Comparison of ENCODE assay signal across 7 cellular contexts in the genomic region with DNA sequence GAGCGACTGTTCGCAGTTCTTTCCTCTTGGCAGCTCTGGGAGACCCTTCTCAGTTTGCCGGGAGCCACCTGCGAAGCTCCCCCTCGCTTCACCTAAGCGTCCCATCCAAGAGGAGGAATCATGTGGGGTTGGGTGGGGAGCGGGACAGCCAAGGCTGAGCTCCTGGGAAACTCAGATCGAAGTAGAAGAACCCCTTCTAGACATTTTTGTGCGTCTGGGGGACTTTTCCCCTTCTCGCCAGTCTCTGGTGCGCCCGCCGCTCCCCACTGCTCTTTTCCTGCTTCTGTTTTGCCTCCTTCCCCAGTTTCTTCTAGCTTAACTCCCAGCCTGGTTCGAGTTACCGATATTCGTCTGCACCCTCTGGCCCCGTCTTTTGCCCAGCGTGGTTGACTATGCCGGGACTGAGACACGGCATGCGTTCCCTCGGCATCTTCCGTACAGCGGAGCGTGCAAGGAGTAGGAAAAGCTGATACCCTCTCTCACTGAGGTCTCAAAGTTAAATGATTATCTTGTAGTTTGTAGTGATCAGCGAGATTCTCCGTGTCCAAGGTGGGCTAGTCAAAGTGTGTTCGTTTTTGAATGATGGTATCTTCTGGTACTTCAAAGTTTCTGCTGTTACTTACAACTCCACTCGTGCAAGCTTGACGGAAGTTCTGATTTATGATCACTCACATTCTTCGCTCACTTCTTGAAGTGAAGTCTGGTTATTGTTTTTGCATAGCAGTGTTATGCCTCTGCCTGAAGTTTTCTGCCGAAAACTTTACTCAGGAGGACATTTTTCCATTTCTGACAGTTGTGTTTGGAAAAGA. TPM values are rescaled to one million over a fixed set of nuclear protein-coding genes. Genes with fewer than 3 reads are reported as not detected.
A peak's percentile ranks its signal among the peaks of the same experiment; 100 is the strongest.
DNase-seq lines count a peak whose midpoint lies in the region; ATAC-seq, FAIRE-seq and TF ChIP-seq lines count a peak whose summit lies in the region.

No MANE protein-coding gene starts in this region.

- H3K9me3 ChIP-seq in H1 (ENCODE audit: insufficient read depth in 2 of 2, low read depth in 1 of 2, low read length in 1 of 2), result no peaks in the 10 kb centered on the region

- no peak overlapping the region for H3K14ac ChIP-seq in H1 (ENCODE audit: insufficient read length)

- H3K4me3 Mint-ChIP-seq in activated CD4-positive, alpha-beta memory T cell treated with anti-CD3 and anti-CD28 coated beads for 36 hours, result peak overlapping the region; percentile 96
- H3K4me3 Mint-ChIP-seq in stimulated activated memory B cell treated with anti-CD40 and anti-IgM and Interleukin-4, amounts not matched to agents 10 μg/mL and 1 μg/mL and 100 μg/mL, for 72 hours, result peak overlapping the region; percentile 98

- CTCF ChIA-PET in HEK293T (lab: Yijun Ruan, JAX), result interaction anchor here (0.5 to 1.7 kb wide), 3 partner anchors 117 to 654 kb away, joined by 3 to 4 read pairs (median 3); no protein-coding TSS in a partner anchor
- CTCF ChIA-PET in activated CD4-positive, alpha-beta memory T cell treated with anti-CD3 and anti-CD28 coated beads for 36 hours (lab: Charles Lee), result interaction anchor here (0.6 to 1.8 kb wide), 7 partner anchors 8 to 274 kb away, joined by 3 to 7 read pairs (median 4); no protein-coding TSS in a partner anchor
- CTCF ChIA-PET in H1 (lab: Charles Lee; ENCODE audit: partially characterized antibody), result interaction anchor here (0.5 to 1.9 kb wide), 10 partner anchors 9 to 594 kb away, joined by 3 to 7 read pairs (median 3); no protein-coding TSS in a partner anchor

- no peak overlapping the region for H3K56ac ChIP-seq in H1 (replicated peaks; ENCODE audit: insufficient read length, low read depth, low read length)
- peak overlapping the region; percentile 92 for H3K56ac ChIP-seq in mesendoderm (ENCODE audit: low read length)

- DNase-seq in GM12864 (ENCODE audit: low read depth), result peak; percentile 12
- peak; percentile 45 for DNase-seq in HEK293T (ENCODE audit: extremely low spot score)
- DNase-seq in NCI-H1105 (lab: John Stamatoyannopoulos, UW), result peak; percentile 8
- peak; percentile 55 for DNase-seq in activated CD4-positive, alpha-beta memory T cell treated with anti-CD3 and anti-CD28 coated beads for 36 hours
- DNase-seq in H1 (ENCODE audit: low read depth in 1 of 2, low spot score in 2 of 2), result no peak
- no peak for DNase-seq in mesendoderm

- H3K79me2 ChIP-seq in H1 (ENCODE audit: control insufficient read depth in 1 of 2, insufficient read depth in 2 of 2, low read length in 2 of 2) (peaks cover 5 to 68% of the 10 kb centered on the region in 2 experiments), mesendoderm (ENCODE audit: control insufficient read depth, insufficient read depth, low read length) (peaks cover 4% of the 10 kb centered on the region)

- no peak overlapping the region; the same call in 1 of the 2 replicates for H2BK12ac ChIP-seq in H1 (ENCODE audit: low read depth, low read length)

- H3K4ac ChIP-seq in H1 (replicated peaks; ENCODE audit: insufficient read length, low read depth, low read length) (no peak overlapping the region), mesendoderm (ENCODE audit: low read depth, low read length) (no peak overlapping the region)

- peak; percentile 50 for ATAC-seq in stimulated activated memory B cell treated with anti-CD40 and anti-IgM and Interleukin-4, amounts not matched to agents 10 μg/mL and 1 μg/mL and 100 μg/mL, for 72 hours

- H3K18ac ChIP-seq in H1 (ENCODE audit: extremely low read depth, low read length), result no peak overlapping the region
- H3K18ac ChIP-seq in mesendoderm (ENCODE audit: low read length), result peak overlapping the region; percentile 31

- H4K8ac ChIP-seq in H1 (ENCODE audit: extremely low read depth, insufficient read depth, low read length), result no peak overlapping the region
- H4K8ac ChIP-seq in mesendoderm (ENCODE audit: low read depth, low read length), result no peak overlapping the region

- intact Hi-C loops in activated CD4-positive, alpha-beta memory T cell treated with anti-CD3 and anti-CD28 coated beads for 36 hours (cut with micrococcal nuclease), result loop anchor here (2.0 to 10.0 kb wide), 3 partner anchors 242 to 1132 kb away; a partner anchor contains a TSS

- peak overlapping the region; percentile 32; the same call in 1 of the 2 replicates for H2BK15ac ChIP-seq in H1 (ENCODE audit: low read length)
- no peak overlapping the region for H2BK15ac ChIP-seq in mesendoderm (replicated peaks; ENCODE audit: low read depth)

- H3K4me1 ChIP-seq in H1 (replicated peaks in 1 of 4; ENCODE audit: control insufficient read depth in 3 of 4, insufficient read depth in 4 of 4, low read length in 3 of 4) (peaks cover 0 to 3% (median 3%) of the 10 kb centered on the region in 4 experiments; a peak in 3 of 7 replicates), mesendoderm (ENCODE audit: control insufficient read depth, low read depth, low read length) (peaks cover 2% of the 10 kb centered on the region)

- no peak for FAIRE-seq in H1 (lab: Jason Lieb, UNC)

- H2BK5ac ChIP-seq in H1 (ENCODE audit: low read depth, low read length) (peak overlapping the region; percentile 100), mesendoderm (ENCODE audit: low read length) (no peak overlapping the region)

- TF ChIP-seq POLR2A in H1 (IDR thresholded peaks at IDR 0.05; ENCODE audit: control extremely low read depth in 1 of 2, low read depth in 2 of 2, low read length in 2 of 2), result no peak

- H3K23me2 ChIP-seq in H1 (ENCODE audit: low read depth, low read length), result peaks cover 11% of the 10 kb centered on the region

- H2AFZ ChIP-seq in H1 (ENCODE audit: low read length), result peak overlapping the region; percentile 57; the same call in 1 of the 2 replicates

- no peak overlapping the region for H2BK20ac ChIP-seq in H1 (ENCODE audit: low read length)

- no peaks in the 10 kb centered on the region for H3K27me3 ChIP-seq in H1 (replicated peaks in 1 of 4; ENCODE audit: control insufficient read depth in 3 of 4, extremely low read depth in 1 of 4, insufficient read depth in 3 of 4, low read length in 3 of 4)
- H3K27me3 ChIP-seq in mesendoderm (ENCODE audit: insufficient read depth, low read length, poor library complexity), result no peaks in the 10 kb centered on the region

- H3K4me2 ChIP-seq in H1 (ENCODE audit: insufficient read depth in 1 of 2, low read depth in 2 of 2, low read length in 2 of 2) (peak overlapping the region; percentile 72 to 90), mesendoderm (ENCODE audit: low read length) (peak overlapping the region; percentile 50)

- WGBS in H1 (ENCODE audit: extremely low coverage in 1 of 2, insufficient coverage in 1 of 2, insufficient read length in 1 of 2, insufficient replicate concordance in 2 of 2, low coverage in 1 of 2, low lambda C conversion rate in 2 of 2, missing lambda C conversion rate in 1 of 2), 2 experiments, result 3% methylated on average over 31 of the region's 32 CpGs; no CpG with 5 or more reads in 1 of the 2 experiments
- no CpG with 5 or more reads among the region's 32 CpGs for WGBS in mesendoderm (ENCODE audit: extremely low coverage, insufficient coverage, low lambda C conversion rate)

- no peak overlapping the region for H2BK120ac ChIP-seq in H1 (replicated peaks; ENCODE audit: low read depth, low read length)
- H2BK120ac ChIP-seq in mesendoderm (ENCODE audit: low read depth, low read length), result no peak overlapping the region

- TF ChIP-seq EP300 in H1 (IDR thresholded peaks at IDR 0.05; ENCODE audit: borderline replicate concordance in 1 of 2, low read depth in 2 of 2, low read length in 2 of 2), result no peak

- H3K36me3 ChIP-seq in H1 (ENCODE audit: control insufficient read depth in 2 of 4, insufficient read depth in 4 of 4, low read length in 3 of 4), result no peaks in the 10 kb centered on the region
- no peaks in the 10 kb centered on the region for H3K36me3 ChIP-seq in mesendoderm (ENCODE audit: control insufficient read depth, insufficient read depth, low read length)

- H3K9ac ChIP-seq in H1 (replicated peaks in 1 of 4; ENCODE audit: extremely low read depth in 1 of 4, low read depth in 3 of 4, low read length in 3 of 4), result peak overlapping the region; percentile 49 to 95 (median 75)
- peak overlapping the region; percentile 86 for H3K9ac ChIP-seq in mesendoderm (ENCODE audit: low read length)

- no peaks in the 10 kb centered on the region for H3K27me3 Mint-ChIP-seq in activated CD4-positive, alpha-beta memory T cell treated with anti-CD3 and anti-CD28 coated beads for 36 hours
- no peaks in the 10 kb centered on the region for H3K27me3 Mint-ChIP-seq in stimulated activated memory B cell treated with anti-CD40 and anti-IgM and Interleukin-4, amounts not matched to agents 10 μg/mL and 1 μg/mL and 100 μg/mL, for 72 hours

- peaks cover 47% of the 10 kb centered on the region for H3K4me1 Mint-ChIP-seq in activated CD4-positive, alpha-beta memory T cell treated with anti-CD3 and anti-CD28 coated beads for 36 hours (ENCODE audit: low read depth)
- peaks cover 32% of the 10 kb centered on the region for H3K4me1 Mint-ChIP-seq in stimulated activated memory B cell treated with anti-CD40 and anti-IgM and Interleukin-4, amounts not matched to agents 10 μg/mL and 1 μg/mL and 100 μg/mL, for 72 hours

- no peaks in the 10 kb centered on the region for H3K9me3 Mint-ChIP-seq in activated CD4-positive, alpha-beta memory T cell treated with anti-CD3 and anti-CD28 coated beads for 36 hours
- no peaks in the 10 kb centered on the region for H3K9me3 Mint-ChIP-seq in stimulated activated memory B cell treated with anti-CD40 and anti-IgM and Interleukin-4, amounts not matched to agents 10 μg/mL and 1 μg/mL and 100 μg/mL, for 72 hours

- peak overlapping the region; percentile 82 for H3K4me3 ChIP-seq in GM12864 (ENCODE audit: low read depth, low read length)
- H3K4me3 ChIP-seq in H1 (ENCODE audit: extremely low read depth in 1 of 4, insufficient read depth in 2 of 4, low read depth in 3 of 4, low read length in 4 of 4), result peak overlapping the region; percentile 79 to 92 (median 88)
- peak overlapping the region; percentile 92 for H3K4me3 ChIP-seq in mesendoderm (ENCODE audit: low read length)

- H2AK5ac ChIP-seq in H1 (ENCODE audit: low read depth, low read length), result no peak overlapping the region
- no peak overlapping the region for H2AK5ac ChIP-seq in mesendoderm (ENCODE audit: low read length)

- POLR2A ChIA-PET in HEK293T (lab: Yijun Ruan, JAX), result interaction anchor here (0.8 to 1.8 kb wide), 11 partner anchors 9 to 322 kb away, joined by 3 to 13 read pairs (median 4); no protein-coding TSS in a partner anchor
- POLR2A ChIA-PET in activated CD4-positive, alpha-beta memory T cell treated with anti-CD3 and anti-CD28 coated beads for 36 hours (lab: Charles Lee), result interaction anchor here (0.8 to 2.2 kb wide), 6 partner anchors 10 to 578 kb away, joined by 3 to 19 read pairs (median 5); a partner anchor contains a TSS
- POLR2A ChIA-PET in H1 (lab: Charles Lee; ENCODE audit: partially characterized antibody), result interaction anchor here (1.1 to 2.7 kb wide), 4 partner anchors 14 to 479 kb away, joined by 4 to 11 read pairs (median 6); no protein-coding TSS in a partner anchor

- H3K27ac ChIP-seq in H1 (ENCODE audit: low read depth, low read length) (peak overlapping the region; percentile 100; the same call in 1 of the 2 replicates), mesendoderm (ENCODE audit: low read depth, low read length) (peak overlapping the region; percentile 22)

- TF ChIP-seq CTCF in GM12864 (IDR thresholded peaks at IDR 0.05; ENCODE audit: low read depth, low read length, missing control alignments) (no peak), H1 (IDR thresholded peaks at IDR 0.05; ENCODE audit: control extremely low read depth in 1 of 3, insufficient read depth in 1 of 3, low read depth in 1 of 3, low read length in 3 of 3) (no peak)

- H3K79me1 ChIP-seq in H1 (ENCODE audit: low read depth, low read length) (no peaks in the 10 kb centered on the region), mesendoderm (ENCODE audit: low read length) (peaks cover 8% of the 10 kb centered on the region)

- H4K91ac ChIP-seq in H1 (replicated peaks; ENCODE audit: insufficient read length, low read length), result no peak overlapping the region

- H4K20me1 ChIP-seq in H1 (replicated peaks in 1 of 2; ENCODE audit: control insufficient read depth in 1 of 2, insufficient read depth in 2 of 2, low read length in 2 of 2), result no peaks in the 10 kb centered on the region

- H3K23ac ChIP-seq in H1 (ENCODE audit: insufficient read length), result no peak overlapping the region
- H3K23ac ChIP-seq in mesendoderm (ENCODE audit: low read length), result peak overlapping the region; percentile 54

- H3K27ac Mint-ChIP-seq in activated CD4-positive, alpha-beta memory T cell treated with anti-CD3 and anti-CD28 coated beads for 36 hours, result peak overlapping the region; percentile 99
- H3K27ac Mint-ChIP-seq in stimulated activated memory B cell treated with anti-CD40 and anti-IgM and Interleukin-4, amounts not matched to agents 10 μg/mL and 1 μg/mL and 100 μg/mL, for 72 hours, result peak overlapping the region; percentile 100

- no peak; a peak in 1 of 4 replicates for TF ChIP-seq RAD21 in H1 (IDR thresholded peaks at IDR 0.05 in 1 of 2, conservative IDR thresholded peaks at IDR 0.05 in 1 of 2; ENCODE audit: low read depth in 2 of 2, low read length in 2 of 2)

- H3K36me3 Mint-ChIP-seq in activated CD4-positive, alpha-beta memory T cell treated with anti-CD3 and anti-CD28 coated beads for 36 hours, result peaks cover 15% of the 10 kb centered on the region
- H3K36me3 Mint-ChIP-seq in stimulated activated memory B cell treated with anti-CD40 and anti-IgM and Interleukin-4, amounts not matched to agents 10 μg/mL and 1 μg/mL and 100 μg/mL, for 72 hours, result no peaks in the 10 kb centered on the region

- no peak overlapping the region for H4K5ac ChIP-seq in H1 (ENCODE audit: insufficient read length, low read depth, low read length)
- no peak overlapping the region for H4K5ac ChIP-seq in mesendoderm (ENCODE audit: low read length)

RNA-seq across cellular contexts. Expression of a gene that starts 0.7 kb away (rescaled TPM):
- total RNA-seq in activated CD4-positive, alpha-beta memory T cell treated with anti-CD3 and anti-CD28 coated beads for 36 hours, result 10 to 100 TPM in 1 of 2 experiments, 1 to 10 TPM in 1; 9.3 to 11.3 TPM
- total RNA-seq in H1 (2021; fragmentation: NEBNext Ultra II Directional; extraction: Animal tissue kit (Norgen Biotek cat#: 25700)), result 18.6 and 22.4 TPM in 2 replicates
- polyA plus RNA-seq in H1 (2011; rRNA removed), result 14.7 TPM in 2 replicates
- polyA plus RNA-seq in H1 (2011; cell fraction: cytosol; rRNA removed), result 15.6 TPM
- 6.5 TPM for polyA plus RNA-seq in H1 (2011; cell fraction: nucleus; rRNA removed)
- 14.9 to 27.4 TPM (median 16.5 TPM) in 4 replicates for polyA plus RNA-seq in H1 (2012, experiment 1 of 2)
- polyA plus RNA-seq in H1 (2012, experiment 2 of 2), result 5.8 TPM
- 16.8 TPM for polyA plus RNA-seq in H1 (2013, experiment 1 of 2)
- 17.5 TPM for polyA plus RNA-seq in H1 (2013, experiment 2 of 2)
- polyA minus RNA-seq in H1 (2011; rRNA and poly(A)+ RNA removed), result 15.5 and 18.5 TPM in 2 replicates
- 7.6 TPM for polyA minus RNA-seq in H1 (2011; cell fraction: cytosol; rRNA and poly(A)+ RNA removed)
- 73.9 TPM for polyA minus RNA-seq in H1 (2011; cell fraction: nucleus; rRNA and poly(A)+ RNA removed)
- 14.4 TPM for polyA plus RNA-seq in mesendoderm (2013, experiment 1 of 2)
- 14.3 TPM for polyA plus RNA-seq in mesendoderm (2013, experiment 2 of 2)

RNA-seq across cellular contexts. Expression of a gene that starts 1.1 kb away (rescaled TPM):
- total RNA-seq in activated CD4-positive, alpha-beta memory T cell treated with anti-CD3 and anti-CD28 coated beads for 36 hours, result 10 to 100 TPM; 25.2 to 32.1 TPM
- 38.9 and 40.5 TPM in 2 replicates for total RNA-seq in H1 (2021; fragmentation: NEBNext Ultra II Directional; extraction: Animal tissue kit (Norgen Biotek cat#: 25700))
- 9.2 and 13.6 TPM in 2 replicates for polyA plus RNA-seq in H1 (2011; rRNA removed)
- 19.6 TPM for polyA plus RNA-seq in H1 (2011; cell fraction: cytosol; rRNA removed)
- polyA plus RNA-seq in H1 (2011; cell fraction: nucleus; rRNA removed), result 9.9 TPM
- 14.6 to 26.2 TPM (median 16.6 TPM) in 4 replicates for polyA plus RNA-seq in H1 (2012, experiment 1 of 2)
- polyA plus RNA-seq in H1 (2012, experiment 2 of 2), result 1.2 TPM
- polyA plus RNA-seq in H1 (2013, experiment 1 of 2), result 27.6 TPM
- polyA plus RNA-seq in H1 (2013, experiment 2 of 2), result 27.9 TPM
- polyA minus RNA-seq in H1 (2011; rRNA and poly(A)+ RNA removed), result 24.2 and 39.0 TPM in 2 replicates
- 13.1 TPM for polyA minus RNA-seq in H1 (2011; cell fraction: cytosol; rRNA and poly(A)+ RNA removed)
- 35.4 TPM for polyA minus RNA-seq in H1 (2011; cell fraction: nucleus; rRNA and poly(A)+ RNA removed)
- 19.7 TPM for polyA plus RNA-seq in mesendoderm (2013, experiment 1 of 2)
- 20.5 TPM for polyA plus RNA-seq in mesendoderm (2013, experiment 2 of 2)

Comparison
In these comparisons a context has a peak if more than half of its experiments do, and no peak if none do; other contexts are left out.
1. DNase-seq: peak in GM12864 (single experiment), HEK293T (single experiment), NCI-H1105 (single experiment) and activated CD4-positive, alpha-beta memory T cell treated with anti-CD3 and anti-CD28 coated beads for 36 hours (single experiment); none in H1 (0 of 2) and mesendoderm (single experiment).
2. Peak in every context shown above with its lines, with median percentiles within 50 percentile points of each other: H3K4me3 ChIP-seq.